8 cellular contexts compared by ENCODE assay signal in genomic region chr19:531753-532571, GRCh38. TPM values are rescaled to one million over a fixed set of nuclear protein-coding genes. Genes with fewer than 3 reads are reported as not detected.
DNase-seq lines count a peak whose midpoint lies in the region; FAIRE-seq and TF ChIP-seq lines count a peak whose summit lies in the region.

Gene CDC34 (plus strand): TSS chr19:531760. CDS start chr19:531932, 172 bp downstream.

- in situ Hi-C loops in GM23248 (cut with MboI), result no loop called here

- peak; percentile 5 for FAIRE-seq in GM12891 (lab: Jason Lieb, UNC)

- H3K36me3 Mint-ChIP-seq in mesothelial cell of epicardium, result no peaks in the 10 kb centered on the region

- H3K4me3 ChIP-seq in GM23248 (peak within 1 kb of the TSS; percentile 79), OCI-LY1 (ENCODE audit: low read depth, low read length, poor library complexity, severe bottlenecking) (peak within 1 kb of the TSS; percentile 95), dorsolateral prefrontal cortex (peak within 1 kb of the TSS; percentile 75 to 100 (median 96))

- peak within 1 kb of the TSS; percentile 98 for H3K27ac Mint-ChIP-seq in mesothelial cell of epicardium

- H3K9me2 ChIP-seq in GM23248 (ENCODE audit: insufficient read depth) (no peaks in the 10 kb centered on the region), OCI-LY1 (ENCODE audit: low read depth, low read length) (no peaks in the 10 kb centered on the region)

- intact Hi-C loops in dorsolateral prefrontal cortex (cut with DNase I), result loop anchor here (2.0 to 5.0 kb wide), 4 partner anchors 41 to 265 kb away; partner anchors contain the start of genes BSG (in 1 of the 2), HCN2 (in 1 of the 2), POLRMT (in 1 of the 2) and PTBP1 (in 1 of the 2)

- H2AFZ ChIP-seq in GM23248, result peak within 1 kb of the TSS; percentile 86
- no peak within 1 kb of the TSS for H2AFZ ChIP-seq in OCI-LY1 (ENCODE audit: low read length)

- peak within 1 kb of the TSS; percentile 79 for H3K27ac ChIP-seq in GM23248
- H3K27ac ChIP-seq in OCI-LY1 (ENCODE audit: low read depth, low read length, poor library complexity, severe bottlenecking), result no peak within 1 kb of the TSS
- peak within 1 kb of the TSS; percentile 89 to 99 (median 97) for H3K27ac ChIP-seq in dorsolateral prefrontal cortex

- TF ChIP-seq CTCF in OCI-LY1 (IDR thresholded peaks at IDR 0.05; ENCODE audit: low read length), result no peak
- no peak for TF ChIP-seq CTCF in dorsolateral prefrontal cortex (IDR thresholded peaks at IDR 0.05 in 54 of 56, conservative IDR thresholded peaks at IDR 0.05 in 2 of 56; ENCODE audit: low read depth in 1 of 56, partially characterized antibody in 56 of 56)
- TF ChIP-seq CTCF in mesothelial cell of epicardium (IDR thresholded peaks at IDR 0.05; ENCODE audit: unreplicated experiment), result no peak

- DNase-seq in GM12891 (ENCODE audit: insufficient read length, low spot score) (peak; percentile 65), GM23248 (peak; percentile 46), dorsolateral prefrontal cortex (no peak), mesothelial cell of epicardium (ENCODE audit: low spot score in 2 of 2, unreplicated experiment in 2 of 2) (no peak), ureter (ENCODE audit: low spot score) (no peak), iPS-NIHi11 (ENCODE audit: low spot score) (no peak), NCI-H2107 (lab: John Stamatoyannopoulos, UW) (no peak)

- H3K4me2 ChIP-seq in GM23248 (ENCODE audit: unreplicated experiment) (peak within 1 kb of the TSS; percentile 97), OCI-LY1 (ENCODE audit: low read length) (peak within 1 kb of the TSS; percentile 85)

- H3K4me1 ChIP-seq in GM23248 (ENCODE audit: insufficient read depth) (peaks cover 7% of the 10 kb centered on the region), OCI-LY1 (ENCODE audit: insufficient read depth, low read length, severe bottlenecking) (peaks cover 25% of the 10 kb centered on the region)

- H3K79me2 ChIP-seq in GM23248 (ENCODE audit: insufficient read depth) (peaks cover 46% of the 10 kb centered on the region), OCI-LY1 (ENCODE audit: insufficient read depth, low read length) (no peaks in the 10 kb centered on the region)

- 1% methylated on average over 32 to 63 of the region's 84 CpGs for WGBS in GM23248 (ENCODE audit: low coverage in 1 of 2, low lambda C conversion rate in 2 of 2, missing lambda C conversion rate in 2 of 2), 2 experiments

- H3F3A ChIP-seq in GM23248 (ENCODE audit: insufficient read depth) (no peaks in the 10 kb centered on the region), OCI-LY1 (ENCODE audit: insufficient read depth, low read length) (no peaks in the 10 kb centered on the region)

- H3K9me3 Mint-ChIP-seq in mesothelial cell of epicardium, result no peaks in the 10 kb centered on the region

- peaks cover 18% of the 10 kb centered on the region for H3K4me1 Mint-ChIP-seq in mesothelial cell of epicardium

- H3K9me3 ChIP-seq in GM23248 (ENCODE audit: low read depth) (no peaks in the 10 kb centered on the region), OCI-LY1 (ENCODE audit: low read length) (no peaks in the 10 kb centered on the region)

- peak within 1 kb of the TSS; percentile 91 for H3K4me3 Mint-ChIP-seq in mesothelial cell of epicardium

- H3K27me3 ChIP-seq in GM23248 (replicated peaks; ENCODE audit: insufficient read depth), result no peaks in the 10 kb centered on the region
- no peaks in the 10 kb centered on the region for H3K27me3 ChIP-seq in OCI-LY1 (ENCODE audit: insufficient read depth, low read length)
- no peaks in the 10 kb centered on the region for H3K27me3 ChIP-seq in dorsolateral prefrontal cortex

- H3K9ac ChIP-seq in GM23248 (peak within 1 kb of the TSS; percentile 90), OCI-LY1 (ENCODE audit: low read length) (peak within 1 kb of the TSS; percentile 87)

- H3K36me3 ChIP-seq in GM23248 (ENCODE audit: low read depth) (no peaks in the 10 kb centered on the region; the same call in 1 of the 2 replicates), OCI-LY1 (ENCODE audit: insufficient read depth, low read length) (peaks cover 9% of the 10 kb centered on the region)

- no peaks in the 10 kb centered on the region for H3K27me3 Mint-ChIP-seq in mesothelial cell of epicardium (ENCODE audit: low read depth)

- H4K20me1 ChIP-seq in GM23248 (ENCODE audit: insufficient read depth) (no peaks in the 10 kb centered on the region), OCI-LY1 (ENCODE audit: insufficient read depth, low read length) (no peaks in the 10 kb centered on the region)

- TF ChIP-seq POLR2A in GM12891 (IDR thresholded peaks at IDR 0.05; ENCODE audit: low read depth, low read length), result no peak

TF ChIP-seq in GM12891, 5 proteins besides CTCF, POLR2A, EP300 and RAD21:
- TF ChIP-seq TAF1 (IDR thresholded peaks at IDR 0.05; ENCODE audit: low read depth, low read length) (no peak), POLR2AphosphoS5 (IDR thresholded peaks at IDR 0.05; ENCODE audit: low read depth, low read length) (no peak), SPI1 (IDR thresholded peaks at IDR 0.05; ENCODE audit: low read depth, low read length) (no peak), POU2F2 (IDR thresholded peaks at IDR 0.05; ENCODE audit: low read depth, low read length) (no peak), PAX5 (IDR thresholded peaks at IDR 0.05; ENCODE audit: insufficient read depth, low read length, severe bottlenecking) (no peak)

RNA-seq across cellular contexts. Expression of gene CDC34, which starts in this region (rescaled TPM):
- polyA plus RNA-seq in GM12891 (2012; ENCODE audit: low read depth, missing spikeins), result 23.2 TPM
- total RNA-seq in GM23248 (2014; rRNA removed; shearing (Covaris generic)), result 43.0 and 50.8 TPM in 2 replicates
- 44.4 and 46.4 TPM in 2 replicates for polyA plus RNA-seq in GM23248 (2016; fragmentation: Nextera tagmentation; extraction: Ambion mirVana)
- total RNA-seq in dorsolateral prefrontal cortex (10 to 100 TPM; 53.7 to 98.3 (median 68.0) TPM), mesothelial cell of epicardium (98.1 to 106 TPM (median 99.5 TPM) in 3 replicates), ureter (30.8 TPM)

Comparison
In these comparisons a context has a peak if more than half of its experiments do, and no peak if none do; other contexts are left out.
1. DNase-seq: peak in GM12891 (single experiment) and GM23248 (single experiment); none in dorsolateral prefrontal cortex (0 of 10), mesothelial cell of epicardium (0 of 2), ureter (single experiment), iPS-NIHi11 (single experiment) and NCI-H2107 (single experiment).
2. Peak in every context shown above with its lines, with median percentiles within 50 percentile points of each other: H3K4me3 ChIP-seq.